Comparison of ENCODE assay signal across 18 cellular contexts in genomic region chr21:31985398-31985797, GRCh38.
"Had no signal": no experiment of that assay in that cellular context is flagged by ENCODE, and none has a peak within 500 bp of the region (broad histone marks: within the 10 kb centered on the region; RNA-seq: fewer than 3 reads in every experiment).

No MANE protein-coding gene starts in this region.

- H3K9me3 ChIP-seq: colonic mucosa, tibial artery, upper lobe of right lung had no signal

- H3K4me1 ChIP-seq: colonic mucosa, foreskin keratinocyte, tibial artery, upper lobe of right lung had no signal

- FAIRE-seq: endothelial cell of umbilical vein, kidney, small intestine had no signal

- DNase-seq: colonic mucosa; dermis blood vessel endothelial cell; erythroblast; foreskin keratinocyte; kidney; left cardiac atrium; left ventricle myocardium superior; mesenchymal stem cell; midbrain; right cardiac atrium; small intestine; stimulated activated CD4-positive, alpha-beta T cell treated with anti-CD3 and anti-CD28 coated beads, Interleukin-12 subunit alpha, Interleukin-12 subunit beta, amount 100 ng/mL, for 4 hours; stimulated activated naive CD4-positive, alpha-beta T cell treated with Interleukin-2 at 50 U/mL for 16 hours; tibial artery; upper lobe of right lung had no signal

- H3K4me3 ChIP-seq: colonic mucosa, lung, tibial artery, upper lobe of right lung had no signal

- H3K36me3 ChIP-seq: colonic mucosa, tibial artery, upper lobe of right lung had no signal

- H3K27me3 ChIP-seq: colonic mucosa, foreskin keratinocyte, tibial artery, upper lobe of right lung had no signal

- ATAC-seq: foreskin keratinocyte, left cardiac atrium, left ventricle myocardium superior, right cardiac atrium, upper lobe of right lung had no signal

- H3K27ac ChIP-seq: colonic mucosa, foreskin keratinocyte, tibial artery, upper lobe of right lung had no signal

- H3K27me3 Mint-ChIP-seq: progenitor cell of endocrine pancreas had no signal
